29 cellular contexts compared by ENCODE assay signal in the genomic region with DNA sequence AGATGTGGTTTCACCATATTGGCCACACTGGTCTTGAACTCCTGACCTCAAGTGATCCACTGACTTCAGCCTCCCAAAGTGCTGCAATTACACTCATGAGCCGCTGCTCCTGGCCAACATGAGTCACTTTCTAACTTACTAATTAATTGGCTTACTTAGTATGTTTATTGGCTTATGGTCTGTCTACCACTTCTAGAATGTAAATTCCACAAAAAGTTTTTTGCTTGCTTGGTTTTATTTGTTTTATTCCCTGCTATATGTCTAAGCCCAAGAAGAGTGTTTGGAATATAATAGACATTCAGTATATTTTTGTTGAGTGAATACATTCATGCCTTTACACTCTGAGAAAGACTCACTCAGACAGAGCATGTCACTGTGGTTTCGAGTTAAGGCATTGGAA.
A peak's percentile ranks its signal among the peaks of the same experiment; 100 is the strongest.
DNase-seq lines count a peak whose midpoint lies in the region; ATAC-seq and TF ChIP-seq lines count a peak whose summit lies in the region.
"Had no signal": no experiment of that assay in that cellular context is flagged by ENCODE, and none has a peak within 500 bp of the region (broad histone marks: within the 10 kb centered on the region; RNA-seq: fewer than 3 reads in every experiment).

No MANE protein-coding gene starts in this region.

- no peak overlapping the region for H3K27ac ChIP-seq in CD8-positive, alpha-beta T cell (ENCODE audit: low read depth, low read length)
- H3K27ac ChIP-seq: ascending aorta, C4-2B, esophagus muscularis mucosa, gastrocnemius medialis, hepatocyte, neutrophil, psoas muscle, RWPE1, SK-N-MC had no signal

- peak overlapping the region; percentile 35 for H3K27ac Mint-ChIP-seq in CD8-positive, alpha-beta T cell
- H3K27ac Mint-ChIP-seq in activated T-helper 17 cell treated with anti-CD3 and anti-CD28 coated beads, Interleukin-2, amount 50 U/mL, for 72 hours: peak overlapping the region; percentile 27
- peak overlapping the region in 6 of 10 donors; percentile 23 to 96 (median 90) for H3K27ac Mint-ChIP-seq in naive thymus-derived CD8-positive, alpha-beta T cell
- H3K27ac Mint-ChIP-seq: activated naive CD8-positive, alpha-beta T cell treated with anti-CD3 and anti-CD28 coated beads, Interleukin-2, amount 10 ng/mL, durations not matched to agents 7 days and 5 days; activated T-helper 2 cell treated with anti-CD3 and anti-CD28 coated beads, Interferon-gamma antibody, Interleukin-2, Interleukin-4, amounts not matched to agents 10 μg/mL and 5 μg/mL and 100 μg/mL, durations not matched to agents 14 hours and 24 hours and 36 hours; endodermal cell; memory B cell had no signal

- peaks cover 79% of the 10 kb centered on the region for H3K4me1 Mint-ChIP-seq in CD8-positive, alpha-beta T cell (ENCODE audit: low read depth)
- H3K4me1 Mint-ChIP-seq in activated T-helper 17 cell treated with anti-CD3 and anti-CD28 coated beads, Interleukin-2, amount 50 U/mL, for 72 hours: peaks cover 56% of the 10 kb centered on the region
- peaks cover 42 to 89% (median 75%) of the 10 kb centered on the region in 4 donors for H3K4me1 Mint-ChIP-seq in naive thymus-derived CD8-positive, alpha-beta T cell

- no peak overlapping the region for H3K4me3 ChIP-seq in CD8-positive, alpha-beta T cell (ENCODE audit: low read depth, low read length)
- no peak overlapping the region for H3K4me3 ChIP-seq in GM12865 (ENCODE audit: low read depth, low read length)
- H3K4me3 ChIP-seq: ascending aorta, esophagus muscularis mucosa, gastrocnemius medialis, hepatocyte, psoas muscle, SK-N-MC had no signal

- TF ChIP-seq CTCF in CD8-positive, alpha-beta T cell (IDR thresholded peaks at IDR 0.05): no peak
- TF ChIP-seq CTCF in GM12865 (IDR thresholded peaks at IDR 0.05; ENCODE audit: insufficient read depth, low read depth, low read length, missing control alignments): no peak

- ATAC-seq in CD8-positive, alpha-beta T cell: no peak
- ATAC-seq in activated T-helper 17 cell treated with anti-CD3 and anti-CD28 coated beads, Interleukin-2, amount 50 U/mL, for 72 hours (replicated peaks): no peak
- no peak for ATAC-seq in naive thymus-derived CD8-positive, alpha-beta T cell
- no peak for ATAC-seq in HG02981 (IDR thresholded peaks at IDR 0.05; ENCODE audit: unreplicated experiment)
- ATAC-seq in GM19324 (IDR thresholded peaks at IDR 0.05; ENCODE audit: low FRiP score, unreplicated experiment): no peak
- ATAC-seq in GM21576 (IDR thresholded peaks at IDR 0.05; ENCODE audit: unreplicated experiment): no peak
- ATAC-seq: gastrocnemius medialis, left colon, psoas muscle had no signal

- H3K4me1 ChIP-seq in CD8-positive, alpha-beta T cell (ENCODE audit: insufficient read depth, low read length): peaks cover 56% of the 10 kb centered on the region
- H3K4me1 ChIP-seq: ascending aorta, esophagus muscularis mucosa, gastrocnemius medialis, psoas muscle had no signal

- POLR2A ChIA-PET in CD8-positive, alpha-beta T cell (lab: Charles Lee): no interaction called here
- POLR2A ChIA-PET in naive thymus-derived CD8-positive, alpha-beta T cell (lab: Charles Lee): interaction anchor here (0.6 kb wide), 1 partner anchor 43 kb away, joined by 3 read pairs; no protein-coding TSS in a partner anchor

- no peaks in the 10 kb centered on the region for H3K27me3 Mint-ChIP-seq in CD8-positive, alpha-beta T cell (ENCODE audit: low read depth)
- H3K27me3 Mint-ChIP-seq in activated T-helper 17 cell treated with anti-CD3 and anti-CD28 coated beads, Interleukin-2, amount 50 U/mL, for 72 hours: no peaks in the 10 kb centered on the region
- H3K27me3 Mint-ChIP-seq in naive thymus-derived CD8-positive, alpha-beta T cell: no peaks in the 10 kb centered on the region
- H3K27me3 Mint-ChIP-seq: activated naive CD8-positive, alpha-beta T cell treated with anti-CD3 and anti-CD28 coated beads, Interleukin-2, amount 10 ng/mL, durations not matched to agents 7 days and 5 days; memory B cell had no signal

- H3K9me3 ChIP-seq in CD8-positive, alpha-beta T cell (ENCODE audit: low read length): no peaks in the 10 kb centered on the region
- H3K9me3 ChIP-seq: ascending aorta, esophagus muscularis mucosa, gastrocnemius medialis, neutrophil, psoas muscle had no signal

- DNase-seq in CD8-positive, alpha-beta T cell: no peak
- peak; percentile 34 for DNase-seq in GM12865 (ENCODE audit: low read depth)
- DNase-seq in naive thymus-derived CD8-positive, alpha-beta T cell: no peak
- DNase-seq: activated CD4-positive, alpha-beta T cell treated with anti-CD3 and anti-CD28 coated beads, Interleukin-2, amount 50 U/mL, for 1 hour; activated CD8-positive, alpha-beta memory T cell treated with anti-CD3 and anti-CD28 coated beads, Interleukin-2, amount 50 U/mL, for 48 hours; activated naive CD8-positive, alpha-beta T cell treated with anti-CD3 and anti-CD28 coated beads, Interleukin-2, amount 10 ng/mL, durations not matched to agents 7 days and 5 days; cortex of kidney; DMS 273 treated with DMSO at 0.1 percent for 48 hours; endodermal cell; gastrocnemius medialis; left colon; NCI-H1417 treated with DMSO at 0.1 percent for 48 hours; NCI-H2081 treated with DMSO at 0.1 percent for 48 hours; NCI-H446; psoas muscle; stimulated activated naive CD4-positive, alpha-beta T cell had no signal

- H3K36me3 Mint-ChIP-seq in CD8-positive, alpha-beta T cell: peaks cover 51% of the 10 kb centered on the region
- H3K36me3 Mint-ChIP-seq in activated T-helper 17 cell treated with anti-CD3 and anti-CD28 coated beads, Interleukin-2, amount 50 U/mL, for 72 hours (ENCODE audit: low read depth): peaks cover 34% of the 10 kb centered on the region
- H3K36me3 Mint-ChIP-seq in naive thymus-derived CD8-positive, alpha-beta T cell: peaks cover 0 to 41% (median 34%) of the 10 kb centered on the region in 3 donors

- intact Hi-C loops in CD8-positive, alpha-beta T cell (cut with DNase I, micrococcal nuclease): no loop called here

- CTCF ChIA-PET in CD8-positive, alpha-beta T cell (lab: Charles Lee): interaction anchor here (1.5 kb wide), 1 partner anchor 28 kb away, joined by 3 read pairs; no protein-coding TSS in a partner anchor

- no peaks in the 10 kb centered on the region for H3K36me3 ChIP-seq in CD8-positive, alpha-beta T cell (ENCODE audit: insufficient read depth, low read length)
- H3K36me3 ChIP-seq: gastrocnemius medialis, neutrophil had no signal

- no peaks in the 10 kb centered on the region for H3K27me3 ChIP-seq in CD8-positive, alpha-beta T cell (ENCODE audit: insufficient read depth, low read length)
- H3K27me3 ChIP-seq: ascending aorta, esophagus muscularis mucosa, gastrocnemius medialis, hepatocyte, neutrophil had no signal

- H3K9me3 Mint-ChIP-seq in CD8-positive, alpha-beta T cell: no peaks in the 10 kb centered on the region
- no peaks in the 10 kb centered on the region for H3K9me3 Mint-ChIP-seq in activated T-helper 17 cell treated with anti-CD3 and anti-CD28 coated beads, Interleukin-2, amount 50 U/mL, for 72 hours
- H3K9me3 Mint-ChIP-seq in naive thymus-derived CD8-positive, alpha-beta T cell: no peaks in the 10 kb centered on the region
- H3K9me3 Mint-ChIP-seq: activated naive CD8-positive, alpha-beta T cell treated with anti-CD3 and anti-CD28 coated beads, Interleukin-2, amount 10 ng/mL, durations not matched to agents 7 days and 5 days; activated T-helper 2 cell treated with anti-CD3 and anti-CD28 coated beads, Interferon-gamma antibody, Interleukin-2, Interleukin-4, amounts not matched to agents 10 μg/mL and 5 μg/mL and 100 μg/mL, durations not matched to agents 14 hours and 24 hours and 36 hours; endodermal cell had no signal

- no peak overlapping the region for H3K4me3 Mint-ChIP-seq in CD8-positive, alpha-beta T cell
- H3K4me3 Mint-ChIP-seq in activated T-helper 17 cell treated with anti-CD3 and anti-CD28 coated beads, Interleukin-2, amount 50 U/mL, for 72 hours: no peak overlapping the region
- no peak overlapping the region for H3K4me3 Mint-ChIP-seq in naive thymus-derived CD8-positive, alpha-beta T cell
- H3K4me3 Mint-ChIP-seq: activated naive CD8-positive, alpha-beta T cell treated with anti-CD3 and anti-CD28 coated beads, Interleukin-2, amount 10 ng/mL, durations not matched to agents 7 days and 5 days; endodermal cell; memory B cell had no signal

Comparison
In these comparisons a context has a peak if more than half of its experiments do, and no peak if none do; other contexts are left out.
1. H3K27ac Mint-ChIP-seq: peak in every context shown above with its lines; median percentile 90 in naive thymus-derived CD8-positive, alpha-beta T cell; 35 in CD8-positive, alpha-beta T cell; 27 in activated T-helper 17 cell treated with anti-CD3 and anti-CD28 coated beads, Interleukin-2, amount 50 U/mL, for 72 hours.